In the genomic region with DNA sequence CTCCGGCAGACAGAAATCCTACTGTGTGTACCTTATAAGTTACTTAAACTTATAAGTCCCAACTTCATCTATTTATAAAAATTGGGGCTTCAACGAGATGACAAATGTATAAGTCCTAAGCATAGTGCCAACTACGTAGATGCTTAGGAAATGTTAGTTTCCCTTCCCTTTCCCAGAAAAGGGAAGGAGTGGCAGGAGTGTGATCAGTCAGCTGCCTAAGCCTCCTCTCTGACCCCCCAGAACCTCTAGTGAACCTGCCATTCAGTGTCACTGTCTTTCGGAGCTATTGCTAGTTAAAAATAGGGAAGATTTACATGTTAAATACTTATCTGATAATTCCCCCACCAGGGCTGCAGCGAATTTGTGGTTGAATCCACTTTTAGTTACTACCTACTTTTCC, we compare ENCODE assay signal across 18 cellular contexts.
"Had no signal": no experiment of that assay in that cellular context is flagged by ENCODE, and none has a peak within 500 bp of the region (broad histone marks: within the 10 kb centered on the region; RNA-seq: fewer than 3 reads in every experiment).

No MANE protein-coding gene starts in this region.

- H3K4me1 Mint-ChIP-seq: activated B cell treated with CpG ODN at 0.5 μM for 24 hours, nephron had no signal

- H3K27ac ChIP-seq: adrenal gland, colonic mucosa, psoas muscle, testis had no signal

- H3K27me3 ChIP-seq: adrenal gland, colonic mucosa, testis had no signal

- H3K4me1 ChIP-seq: adrenal gland, colonic mucosa, psoas muscle, testis had no signal

- ATAC-seq: mucosa of descending colon, psoas muscle had no signal

- H3K4me3 Mint-ChIP-seq: activated B cell treated with CpG ODN at 0.5 μM for 24 hours; activated CD4-positive, alpha-beta T cell treated with anti-CD3 and anti-CD28 coated beads, Interleukin-2, amount 10 ng/mL, durations not matched to agents 7 days and 5 days; nephron; stimulated activated naive CD8-positive, alpha-beta T cell treated with anti-CD3 and anti-CD28 coated beads, Interleukin-15, Interleukin-2, amounts not matched to agents 100 ng/mL and 50 ng/mL, for 24 hours; T-helper 1 cell treated with Interleukin-12 subunit alpha and Interleukin-12 subunit beta and Interleukin-4 antibody, amounts not matched to agents 30 μg/mL and 1 μg/mL, for 36 hours had no signal

- H3K27me3 Mint-ChIP-seq: stimulated activated naive CD8-positive, alpha-beta T cell treated with anti-CD3 and anti-CD28 coated beads, Interleukin-15, Interleukin-2, amounts not matched to agents 100 ng/mL and 50 ng/mL, for 24 hours had no signal

- H3K9me3 ChIP-seq: adrenal gland, colonic mucosa, mucosa of descending colon, psoas muscle, testis had no signal

- H3K4me3 ChIP-seq: adrenal gland, colonic mucosa, mucosa of descending colon, psoas muscle, testis had no signal

- H3K9me3 Mint-ChIP-seq: activated B cell treated with CpG ODN at 0.5 μM for 24 hours; activated CD4-positive, alpha-beta T cell treated with anti-CD3 and anti-CD28 coated beads, Interleukin-2, amount 10 ng/mL, durations not matched to agents 7 days and 5 days; nephron; stimulated activated naive CD8-positive, alpha-beta T cell treated with anti-CD3 and anti-CD28 coated beads, Interleukin-15, Interleukin-2, amounts not matched to agents 100 ng/mL and 50 ng/mL, for 24 hours; T-helper 1 cell treated with Interleukin-12 subunit alpha and Interleukin-12 subunit beta and Interleukin-4 antibody, amounts not matched to agents 30 μg/mL and 1 μg/mL, for 36 hours had no signal

- DNase-seq: activated B cell treated with CpG ODN at 0.5 μM for 24 hours; activated CD4-positive, alpha-beta T cell treated with anti-CD3 and anti-CD28 coated beads, Interleukin-2, amount 10 ng/mL, durations not matched to agents 7 days and 5 days; activated naive CD4-positive, alpha-beta T cell treated with anti-CD3 and anti-CD28 coated beads, Interleukin-2, amount 50 U/mL, for 16 hours; activated T-cell treated with anti-CD3 and anti-CD28 coated beads, Interleukin-2, amount 50 U/mL, for 1 hour; caudate nucleus; colonic mucosa; effector CD4-positive, alpha-beta T cell; foreskin melanocyte; kidney glomerular epithelial cell; mucosa of descending colon; psoas muscle; stimulated activated CD4-positive, alpha-beta T cell treated with anti-CD3 and anti-CD28 coated beads, Interleukin-12 subunit alpha, Interleukin-12 subunit beta, amount 100 ng/mL, for 4 hours; stimulated activated CD4-positive, alpha-beta T cell treated with anti-CD3 and anti-CD28 coated beads, Interleukin-4, amount 100 ng/mL, for 1 hour; testis had no signal

- H3K36me3 ChIP-seq: adrenal gland, colonic mucosa had no signal

- H3K27ac Mint-ChIP-seq: activated B cell treated with CpG ODN at 0.5 μM for 24 hours; activated CD4-positive, alpha-beta T cell treated with anti-CD3 and anti-CD28 coated beads, Interleukin-2, amount 10 ng/mL, durations not matched to agents 7 days and 5 days; nephron; stimulated activated naive CD8-positive, alpha-beta T cell treated with anti-CD3 and anti-CD28 coated beads, Interleukin-15, Interleukin-2, amounts not matched to agents 100 ng/mL and 50 ng/mL, for 24 hours; T-helper 1 cell treated with Interleukin-12 subunit alpha and Interleukin-12 subunit beta and Interleukin-4 antibody, amounts not matched to agents 30 μg/mL and 1 μg/mL, for 36 hours had no signal
